32 cellular contexts compared by ENCODE assay signal in genomic region chr10:56715262-56715661, GRCh38.
"Had no signal": no experiment of that assay in that cellular context is flagged by ENCODE, and none has a peak within 500 bp of the region (broad histone marks: within the 10 kb centered on the region; RNA-seq: fewer than 3 reads in every experiment).

No MANE protein-coding gene starts in this region.

- H3K4me3 ChIP-seq: adrenal gland, body of pancreas, esophagus muscularis mucosa, gastrocnemius medialis, heart left ventricle had no signal

- H3K27ac ChIP-seq: adrenal gland, body of pancreas, esophagus muscularis mucosa, foreskin keratinocyte, gastrocnemius medialis, heart left ventricle, VCaP had no signal

- H3K36me3 ChIP-seq: adrenal gland, esophagus muscularis mucosa, gastrocnemius medialis, heart left ventricle had no signal

- H3K4me1 ChIP-seq: adrenal gland, body of pancreas, esophagus muscularis mucosa, foreskin keratinocyte, gastrocnemius medialis, heart left ventricle had no signal

- H3K27me3 ChIP-seq: adrenal gland, body of pancreas, esophagus muscularis mucosa, foreskin keratinocyte, gastrocnemius medialis, heart left ventricle had no signal

- H3K9me3 ChIP-seq: adrenal gland, body of pancreas, esophagus muscularis mucosa, gastrocnemius medialis, heart left ventricle had no signal

- ATAC-seq: activated naive CD8-positive, alpha-beta T cell treated with anti-CD3 and anti-CD28 coated beads, Interleukin-2, amount 50 U/mL, for 24 hours; activated T-cell treated with anti-CD3 and anti-CD28 coated beads, Interleukin-2, amount 50 U/mL, for 72 hours; body of pancreas; effector memory CD8-positive, alpha-beta T cell; foreskin keratinocyte; gastrocnemius medialis; heart left ventricle; WTC11 had no signal

- DNase-seq: activated CD4-positive, alpha-beta memory T cell treated with anti-CD3 and anti-CD28 coated beads, Interleukin-2, amount 10 ng/mL, durations not matched to agents 7 days and 5 days; activated CD4-positive, alpha-beta T cell treated with anti-CD3 and anti-CD28 coated beads for 1 hour; activated CD4-positive, alpha-beta T cell treated with anti-CD3 and anti-CD28 coated beads for 4 hours; activated CD4-positive, alpha-beta T cell treated with anti-CD3 and anti-CD28 coated beads, Interleukin-2, amount 10 ng/mL, durations not matched to agents 7 days and 5 days; activated CD4-positive, alpha-beta T cell treated with anti-CD3 and anti-CD28 coated beads, Interleukin-2, amount 50 U/mL, for 4 hours; activated CD8-positive, alpha-beta memory T cell treated with anti-CD3 and anti-CD28 coated beads, Interleukin-2, amount 50 U/mL, for 48 hours; activated gamma-delta T cell; activated naive CD4-positive, alpha-beta T cell; activated naive CD4-positive, alpha-beta T cell treated with anti-CD3 and anti-CD28 coated beads, Interleukin-2, amount 50 U/mL, for 16 hours; activated naive CD8-positive, alpha-beta T cell treated with anti-CD3 and anti-CD28 coated beads for 36 hours; activated naive CD8-positive, alpha-beta T cell treated with anti-CD3 and anti-CD28 coated beads, Interleukin-2, amount 50 U/mL, for 24 hours; activated T-cell treated with anti-CD3 and anti-CD28 coated beads for 4 hours; activated T-cell treated with anti-CD3 and anti-CD28 coated beads, Interleukin-2, amount 50 U/mL, for 24 hours; activated T-cell treated with anti-CD3 and anti-CD28 coated beads, Interleukin-2, amount 50 U/mL, for 72 hours; adrenal gland; amygdala; aorta; body of pancreas; caudate nucleus; cortex of kidney; dermis blood vessel endothelial cell; effector CD4-positive, alpha-beta T cell; effector memory CD8-positive, alpha-beta T cell; erythroblast; foreskin keratinocyte; gastrocnemius medialis; glutamatergic neuron; heart left ventricle; T-helper 2 cell had no signal
